18 cellular contexts compared by ENCODE assay signal in the genomic region with DNA sequence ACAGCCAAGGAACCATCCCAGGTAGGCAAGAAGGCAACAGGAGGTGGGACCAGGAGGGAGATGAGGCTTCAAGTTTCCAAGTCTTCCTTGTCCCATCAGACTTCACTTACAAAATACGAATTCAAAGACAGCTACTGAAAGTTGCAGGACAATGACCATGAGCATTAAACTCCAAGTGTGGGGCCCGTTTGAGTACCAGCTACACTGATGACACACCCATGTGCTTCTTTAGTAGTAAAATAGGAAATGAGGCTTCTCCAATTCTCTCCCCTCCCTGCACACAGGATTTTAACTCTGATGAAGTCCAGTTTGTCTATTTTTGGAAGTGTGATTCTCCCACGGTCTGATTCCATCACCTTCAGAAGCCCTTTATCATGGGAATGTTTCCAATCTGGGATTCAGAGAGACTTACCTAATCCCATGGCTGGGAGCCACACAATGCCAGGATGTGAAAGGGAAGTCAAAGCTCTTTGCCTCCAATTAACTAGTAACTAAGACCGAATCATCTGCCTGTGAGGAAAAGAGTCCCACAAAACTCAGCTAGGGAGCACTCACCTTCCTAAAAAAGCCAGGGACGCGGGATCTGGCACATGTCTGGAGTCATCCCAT.
DNase-seq lines count a peak whose midpoint lies in the region; ATAC-seq and TF ChIP-seq lines count a peak whose summit lies in the region.
"Had no signal": no experiment of that assay in that cellular context is flagged by ENCODE, and none has a peak within 500 bp of the region (broad histone marks: within the 10 kb centered on the region; RNA-seq: fewer than 3 reads in every experiment).

No MANE protein-coding gene starts in this region.

- POLR2A ChIA-PET in IMR-90 (lab: Charles Lee; ENCODE audit: unreplicated experiment), result interaction anchor here (0.6 kb wide), 1 partner anchor 70 kb away, joined by 3 read pairs; no protein-coding TSS in a partner anchor
- POLR2A ChIA-PET in PC-9 (lab: Charles Lee; ENCODE audit: unreplicated experiment), result no interaction called here

- H3K18ac ChIP-seq in IMR-90 (ENCODE audit: low read depth, low read length), result no peak overlapping the region
- peak overlapping the region; percentile 40 for H3K18ac ChIP-seq in mesendoderm (ENCODE audit: low read length)

- H4K20me1 ChIP-seq in IMR-90 (ENCODE audit: insufficient read depth, low read length), result no peaks in the 10 kb centered on the region
- H4K20me1 ChIP-seq in PC-9 (ENCODE audit: insufficient read depth), result no peaks in the 10 kb centered on the region

- H3K56ac ChIP-seq in IMR-90 (ENCODE audit: extremely low read depth, insufficient read depth, low read length) (no peak overlapping the region), mesendoderm (ENCODE audit: low read length) (no peak overlapping the region)

- H2BK5ac ChIP-seq in IMR-90 (ENCODE audit: low read depth, low read length, poor library complexity, severe bottlenecking), result no peak overlapping the region
- no peak overlapping the region for H2BK5ac ChIP-seq in mesendoderm (ENCODE audit: low read length)

- in situ Hi-C loops in IMR-90 (cut with MboI; ENCODE audit: low sequenced_read_pairs), result no loop called here

- WGBS in IMR-90 (ENCODE audit: extremely low coverage in 2 of 2, insufficient read length in 1 of 2), 2 experiments, result no CpG with 5 or more reads among the region's 6 CpGs
- no CpG with 5 or more reads among the region's 6 CpGs for WGBS in mesendoderm (ENCODE audit: extremely low coverage, insufficient coverage, low lambda C conversion rate)

- TF ChIP-seq POLR2A in IMR-90 (IDR thresholded peaks at IDR 0.05; ENCODE audit: low read depth, low read length) (no peak), breast epithelium (IDR thresholded peaks at IDR 0.05) (no peak)

- peaks cover 3% of the 10 kb centered on the region; the same call in 1 of the 2 replicates for H3K9me3 ChIP-seq in IMR-90 (ENCODE audit: control insufficient read depth, insufficient read depth, low read length)
- peaks cover 8% of the 10 kb centered on the region in 2 donors for H3K9me3 ChIP-seq in breast epithelium
- peaks cover 17% of the 10 kb centered on the region for H3K9me3 ChIP-seq in PC-9 (ENCODE audit: insufficient read depth, low read depth)
- H3K9me3 ChIP-seq: prostate gland had no signal

- TF ChIP-seq CTCF in AG09309 (IDR thresholded peaks at IDR 0.05; ENCODE audit: control insufficient read depth, insufficient read depth, low read depth, low read length, missing control alignments) (no peak), IMR-90 (conservative IDR thresholded peaks at IDR 0.05; ENCODE audit: low read depth, low read length) (no peak), breast epithelium (IDR thresholded peaks at IDR 0.05) (no peak), PC-9 (conservative IDR thresholded peaks at IDR 0.05) (no peak)

- H3K79me1 ChIP-seq in IMR-90 (ENCODE audit: low read depth in 1 of 2, low read length in 2 of 2) (no peaks in the 10 kb centered on the region), mesendoderm (ENCODE audit: low read length) (no peaks in the 10 kb centered on the region)

- H3K27ac Mint-ChIP-seq in activated naive CD4-positive, alpha-beta T cell treated with anti-CD3 and anti-CD28 coated beads, Interleukin-2, amount 50 U/mL, for 72 hours, result no peak overlapping the region
- H3K27ac Mint-ChIP-seq: CD4-positive, alpha-beta T cell; immature natural killer cell; natural killer cell; stimulated activated naive CD8-positive, alpha-beta T cell treated with anti-CD3 and anti-CD28 coated beads, Interleukin-15, Interleukin-2, amounts not matched to agents 100 ng/mL and 50 ng/mL, for 24 hours had no signal

- H2AK5ac ChIP-seq in IMR-90 (ENCODE audit: low read depth, low read length) (no peak overlapping the region), mesendoderm (ENCODE audit: low read length) (no peak overlapping the region)

- H3K79me2 ChIP-seq in mesendoderm (ENCODE audit: control insufficient read depth, insufficient read depth, low read length), result no peaks in the 10 kb centered on the region
- no peaks in the 10 kb centered on the region for H3K79me2 ChIP-seq in PC-9 (ENCODE audit: low read depth)

- H3K4me2 ChIP-seq in IMR-90 (ENCODE audit: low read depth, low read length), result no peak overlapping the region
- no peak overlapping the region for H3K4me2 ChIP-seq in mesendoderm (ENCODE audit: low read length)
- no peak overlapping the region for H3K4me2 ChIP-seq in PC-9

- BruUV-seq in IMR-90 (replicated peaks; lab: Mats Ljungman, UMichigan) (no TSS peak), PC-9 (replicated peaks; lab: Mats Ljungman, UMichigan) (no TSS peak)

- H2AK9ac ChIP-seq in IMR-90 (replicated peaks; ENCODE audit: low read depth, low read length, poor library complexity), result no peak overlapping the region

- peak; percentile 69 for DNase-seq in AG09309 (ENCODE audit: low read depth)
- peak; percentile 57 for DNase-seq in IMR-90
- no peak for DNase-seq in breast epithelium (ENCODE audit: low spot score in 2 of 2)
- no peak for DNase-seq in mesendoderm
- DNase-seq in ureter (ENCODE audit: low spot score), result no peak
- no peak for DNase-seq in activated naive CD4-positive, alpha-beta T cell treated with anti-CD3 and anti-CD28 coated beads, Interleukin-2, amount 50 U/mL, for 72 hours (ENCODE audit: low spot score in 2 of 2)
- no peak for DNase-seq in PC-9
- DNase-seq: activated CD4-positive, alpha-beta T cell treated with anti-CD3 and anti-CD28 coated beads, Interleukin-2, amount 50 U/mL, for 1 hour; CD4-positive, alpha-beta T cell; immature natural killer cell; natural killer cell; NCI-H2081; NCI-H526 treated with DMSO at 0.1 percent for 48 hours; SW 1271 had no signal

- no peaks in the 10 kb centered on the region for H3K36me3 ChIP-seq in IMR-90 (ENCODE audit: control insufficient read depth, insufficient read depth, low read length)
- no peaks in the 10 kb centered on the region for H3K36me3 ChIP-seq in breast epithelium
- H3K36me3 ChIP-seq in mesendoderm (ENCODE audit: control insufficient read depth, insufficient read depth, low read length), result no peaks in the 10 kb centered on the region
- H3K36me3 ChIP-seq in PC-9 (ENCODE audit: low read depth), result no peaks in the 10 kb centered on the region
- H3K36me3 ChIP-seq: ascending aorta, prostate gland had no signal

- H3K4me1 ChIP-seq in IMR-90 (ENCODE audit: control insufficient read depth, insufficient read depth, low read length), result peaks cover 10% of the 10 kb centered on the region
- H3K4me1 ChIP-seq in breast epithelium, result peaks cover 0 to 7% of the 10 kb centered on the region in 2 donors
- H3K4me1 ChIP-seq in mesendoderm (ENCODE audit: control insufficient read depth, low read depth, low read length), result no peaks in the 10 kb centered on the region
- H3K4me1 ChIP-seq in PC-9 (replicated peaks; ENCODE audit: insufficient read depth), result peaks cover 9% of the 10 kb centered on the region; the same call in 1 of the 2 replicates
- H3K4me1 ChIP-seq: ascending aorta, prostate gland had no signal

- no peak overlapping the region for H4K91ac ChIP-seq in IMR-90 (ENCODE audit: insufficient read depth, low read depth, low read length)

- H2BK15ac ChIP-seq in IMR-90 (ENCODE audit: low read depth, low read length) (no peak overlapping the region), mesendoderm (replicated peaks; ENCODE audit: low read depth) (no peak overlapping the region)

- H3K14ac ChIP-seq in IMR-90 (replicated peaks; ENCODE audit: low read depth, low read length), result no peak overlapping the region; the same call in 1 of the 2 replicates

- H3K36me3 Mint-ChIP-seq in activated naive CD4-positive, alpha-beta T cell treated with anti-CD3 and anti-CD28 coated beads, Interleukin-2, amount 50 U/mL, for 72 hours, result peaks cover 9 to 11% of the 10 kb centered on the region in 2 donors

- peaks cover 6% of the 10 kb centered on the region; the same call in 1 of the 2 replicates for H3K9me1 ChIP-seq in IMR-90 (ENCODE audit: insufficient read depth, low read length)

- H3K27ac ChIP-seq in IMR-90 (ENCODE audit: insufficient read depth, low read length), result no peak overlapping the region
- peak overlapping the region; percentile 30 to 58 for H3K27ac ChIP-seq in breast epithelium
- no peak overlapping the region for H3K27ac ChIP-seq in mesendoderm (ENCODE audit: low read depth, low read length)
- H3K27ac ChIP-seq in PC-9, result no peak overlapping the region
- H3K27ac ChIP-seq: ascending aorta, prostate gland had no signal

- dilution Hi-C loops in IMR-90 (cut with HindIII; ENCODE audit: low sequenced_read_pairs, unreplicated experiment), result no loop called here

- peaks cover 30 to 33% of the 10 kb centered on the region in 2 donors for H3K9me3 Mint-ChIP-seq in activated naive CD4-positive, alpha-beta T cell treated with anti-CD3 and anti-CD28 coated beads, Interleukin-2, amount 50 U/mL, for 72 hours

- ATAC-seq in IMR-90 (ENCODE audit: low read depth) (no peak), HG02970 (IDR thresholded peaks at IDR 0.05; ENCODE audit: low FRiP score, unreplicated experiment) (no peak)
- no peak for ATAC-seq in activated naive CD4-positive, alpha-beta T cell treated with anti-CD3 and anti-CD28 coated beads, Interleukin-2, amount 50 U/mL, for 72 hours
- ATAC-seq: natural killer cell had no signal

- TF ChIP-seq RAD21 in IMR-90 (IDR thresholded peaks at IDR 0.05; ENCODE audit: low read length), result no peak

- no peak overlapping the region for H3K4me3 ChIP-seq in AG09309 (ENCODE audit: control insufficient read depth, low read depth, low read length)
- H3K4me3 ChIP-seq in IMR-90 (ENCODE audit: insufficient read depth, low read depth, low read length), result no peak overlapping the region
- H3K4me3 ChIP-seq in breast epithelium, result no peak overlapping the region
- H3K4me3 ChIP-seq in mesendoderm (ENCODE audit: low read length), result no peak overlapping the region
- H3K4me3 ChIP-seq in PC-9, result no peak overlapping the region
- H3K4me3 ChIP-seq: ascending aorta, prostate gland had no signal

- H2BK20ac ChIP-seq in IMR-90 (ENCODE audit: low read depth, low read length), result peak overlapping the region; percentile 20; the same call in 1 of the 2 replicates

- H3K9ac ChIP-seq in IMR-90 (ENCODE audit: low read depth, low read length) (no peak overlapping the region), mesendoderm (ENCODE audit: low read length) (no peak overlapping the region)

- H4K8ac ChIP-seq in IMR-90 (ENCODE audit: low read depth in 2 of 2, low read length in 2 of 2) (no peak overlapping the region), mesendoderm (ENCODE audit: low read depth, low read length) (no peak overlapping the region)

- H2BK120ac ChIP-seq in IMR-90 (ENCODE audit: low read depth, low read length), result 0 out of 2 replicates have a peak overlapping the region, but pooled peaks have one; percentile 3
- H2BK120ac ChIP-seq in mesendoderm (ENCODE audit: low read depth, low read length), result no peak overlapping the region

- no peaks in the 10 kb centered on the region for H3K9me2 ChIP-seq in PC-9 (ENCODE audit: insufficient read depth)

- peaks cover 5% of the 10 kb centered on the region; the same call in 1 of the 2 replicates for H3F3A ChIP-seq in PC-9 (ENCODE audit: insufficient read depth, low read depth)

- intact Hi-C loops in IMR-90 (cut with micrococcal nuclease) (no loop called here), breast epithelium (cut with DNase I; ENCODE audit: low total_unique reads) (loop anchor here (5.0 kb wide), 1 partner anchor 826 kb away; no protein-coding TSS in a partner anchor), PC-9 (cut with micrococcal nuclease; ENCODE audit: unreplicated experiment) (no loop called here)

- CTCF ChIA-PET in IMR-90 (lab: Yijun Ruan, JAX) (no interaction called here), PC-9 (lab: Charles Lee) (no interaction called here)

- no peak overlapping the region for H2AFZ ChIP-seq in IMR-90 (replicated peaks; ENCODE audit: low read length, poor library complexity)
- no peak overlapping the region for H2AFZ ChIP-seq in PC-9

- no peak overlapping the region for H3K23ac ChIP-seq in IMR-90 (ENCODE audit: low read depth, low read length)
- H3K23ac ChIP-seq in mesendoderm (ENCODE audit: low read length), result no peak overlapping the region

- H3K4ac ChIP-seq in IMR-90 (ENCODE audit: low read depth, low read length) (no peak overlapping the region), mesendoderm (ENCODE audit: low read depth, low read length) (no peak overlapping the region)

- H4K5ac ChIP-seq in IMR-90 (ENCODE audit: low read depth, low read length), result no peak overlapping the region
- no peak overlapping the region for H4K5ac ChIP-seq in mesendoderm (ENCODE audit: low read length)

- H3K27me3 ChIP-seq in IMR-90 (ENCODE audit: control insufficient read depth, insufficient read depth, low read length) (no peaks in the 10 kb centered on the region), breast epithelium (no peaks in the 10 kb centered on the region), mesendoderm (ENCODE audit: insufficient read depth, low read length, poor library complexity) (no peaks in the 10 kb centered on the region), PC-9 (ENCODE audit: insufficient read depth, low read depth) (no peaks in the 10 kb centered on the region)
- H3K27me3 ChIP-seq: ascending aorta had no signal

Comparison
In these comparisons a context has a peak if more than half of its experiments do, and no peak if none do; other contexts are left out.
1. DNase-seq: peak in AG09309 (single experiment) and IMR-90 (single experiment); none in breast epithelium (0 of 2), mesendoderm (single experiment), ureter (single experiment), activated naive CD4-positive, alpha-beta T cell treated with anti-CD3 and anti-CD28 coated beads, Interleukin-2, amount 50 U/mL, for 72 hours (0 of 2) and PC-9 (0 of 2).
2. H3K27ac ChIP-seq: peak in breast epithelium (2 of 2); none in IMR-90 (single experiment), mesendoderm (single experiment) and PC-9 (single experiment).